In genomic region chr19:45340232-45340898, GRCh38 we compare ENCODE assay signal across 8 cellular contexts. TPM values are rescaled to one million over a fixed set of nuclear protein-coding genes. Genes with fewer than 3 reads are reported as not detected.
A peak's percentile ranks its signal among the peaks of the same experiment; 100 is the strongest.
DNase-seq lines count a peak whose midpoint lies in the region; ATAC-seq and TF ChIP-seq lines count a peak whose summit lies in the region.

Gene KLC3, plus strand, starts transcription at chr19:45340750. Its CDS starts 4,792 bp downstream, at chr19:45345542.

- POLR2A ChIA-PET in Caco-2 (lab: Charles Lee): no interaction called here

- H3K4me3 ChIP-seq in Caco-2 (ENCODE audit: low read depth, low read length) (peak within 1 kb of the TSS; percentile 66), iPS-18a (ENCODE audit: low read length) (peak within 1 kb of the TSS; percentile 56)

- no peak within 1 kb of the TSS for H3K4me3 Mint-ChIP-seq in Caco-2 (ENCODE audit: unreplicated experiment)
- H3K4me3 Mint-ChIP-seq in activated T-helper 1 cell treated with anti-CD3 and anti-CD28 coated beads, Interleukin-12 subunit alpha, Interleukin-12 subunit beta, Interleukin-2, Interleukin-4 antibody, amounts not matched to agents 30 ng/mL and 10 ng/mL and 1 ng/mL, durations not matched to agents 14 hours and 24 hours and 36 hours: peak within 1 kb of the TSS; percentile 54

- no peak for ATAC-seq in GM18867 (IDR thresholded peaks at IDR 0.05; ENCODE audit: unreplicated experiment)
- no peak for ATAC-seq in GM19397 (IDR thresholded peaks at IDR 0.05; ENCODE audit: unreplicated experiment)
- no peak for ATAC-seq in HG02642 (IDR thresholded peaks at IDR 0.05; ENCODE audit: poor library complexity, unreplicated experiment)

- H3K9me3 Mint-ChIP-seq in Caco-2 (ENCODE audit: unreplicated experiment): no peaks in the 10 kb centered on the region
- H3K9me3 Mint-ChIP-seq in activated T-helper 1 cell treated with anti-CD3 and anti-CD28 coated beads, Interleukin-12 subunit alpha, Interleukin-12 subunit beta, Interleukin-2, Interleukin-4 antibody, amounts not matched to agents 30 ng/mL and 10 ng/mL and 1 ng/mL, durations not matched to agents 14 hours and 24 hours and 36 hours: no peaks in the 10 kb centered on the region

- intact Hi-C loops in Caco-2 (cut with micrococcal nuclease; ENCODE audit: unreplicated experiment): no loop called here
- intact Hi-C loops in activated T-helper 1 cell treated with anti-CD3 and anti-CD28 coated beads, Interleukin-12 subunit alpha, Interleukin-12 subunit beta, Interleukin-2, Interleukin-4 antibody, amounts not matched to agents 30 ng/mL and 10 ng/mL and 1 ng/mL, durations not matched to agents 14 hours and 24 hours and 36 hours (cut with micrococcal nuclease): loop anchor here (1.0 kb wide), 1 partner anchor 30 kb away; the partner anchor contains the start of gene ERCC2

- no peak for TF ChIP-seq CTCF in Caco-2 (IDR thresholded peaks at IDR 0.05; ENCODE audit: insufficient read depth in 1 of 2, low read depth in 1 of 2, low read length in 1 of 2, severe bottlenecking in 1 of 2, unreplicated experiment in 1 of 2)

- H3K27me3 ChIP-seq in Caco-2 (replicated peaks; ENCODE audit: control insufficient read depth, insufficient read depth, low read length): no peaks in the 10 kb centered on the region
- peaks cover 32% of the 10 kb centered on the region for H3K27me3 ChIP-seq in iPS-18a (ENCODE audit: control insufficient read depth, insufficient read depth, low read length)

- peaks cover 6% of the 10 kb centered on the region for H3K4me1 Mint-ChIP-seq in Caco-2 (ENCODE audit: low read depth, unreplicated experiment)
- H3K4me1 Mint-ChIP-seq in activated T-helper 1 cell treated with anti-CD3 and anti-CD28 coated beads, Interleukin-12 subunit alpha, Interleukin-12 subunit beta, Interleukin-2, Interleukin-4 antibody, amounts not matched to agents 30 ng/mL and 10 ng/mL and 1 ng/mL, durations not matched to agents 14 hours and 24 hours and 36 hours (ENCODE audit: low read depth): peaks cover 6% of the 10 kb centered on the region

- CTCF ChIA-PET in Caco-2 (lab: Charles Lee): no interaction called here

- H3K27me3 Mint-ChIP-seq in Caco-2 (ENCODE audit: insufficient read depth, unreplicated experiment): no peaks in the 10 kb centered on the region
- H3K27me3 Mint-ChIP-seq in activated T-helper 1 cell treated with anti-CD3 and anti-CD28 coated beads, Interleukin-12 subunit alpha, Interleukin-12 subunit beta, Interleukin-2, Interleukin-4 antibody, amounts not matched to agents 30 ng/mL and 10 ng/mL and 1 ng/mL, durations not matched to agents 14 hours and 24 hours and 36 hours (ENCODE audit: insufficient read depth): peaks cover 10% of the 10 kb centered on the region

- peak; percentile 68 to 84 for DNase-seq in Caco-2
- peak; percentile 63 for DNase-seq in NCI-H2196 (lab: John Stamatoyannopoulos, UW; ENCODE audit: unreplicated experiment)
- peak; percentile 35 for DNase-seq in activated T-helper 1 cell treated with anti-CD3 and anti-CD28 coated beads, Interleukin-12 subunit alpha, Interleukin-12 subunit beta, Interleukin-2, Interleukin-4 antibody, amounts not matched to agents 30 ng/mL and 10 ng/mL and 1 ng/mL, durations not matched to agents 14 hours and 24 hours and 36 hours (ENCODE audit: low spot score)
- peak; percentile 14 for DNase-seq in stimulated activated CD8-positive, alpha-beta memory T cell treated with anti-CD3 and anti-CD28 coated beads, Interleukin-4, amount 100 ng/mL, for 24 hours (ENCODE audit: low read depth)

- no peaks in the 10 kb centered on the region for H3K9me3 ChIP-seq in Caco-2
- no peaks in the 10 kb centered on the region for H3K9me3 ChIP-seq in iPS-18a (ENCODE audit: control insufficient read depth, low read depth, low read length)

- H3K4me1 ChIP-seq in Caco-2: peaks cover 5% of the 10 kb centered on the region; the same call in 1 of the 2 replicates
- H3K4me1 ChIP-seq in iPS-18a (ENCODE audit: control insufficient read depth, low read depth, low read length): no peaks in the 10 kb centered on the region

- H3K27ac Mint-ChIP-seq in Caco-2 (ENCODE audit: unreplicated experiment): no peak within 1 kb of the TSS
- no peak within 1 kb of the TSS for H3K27ac Mint-ChIP-seq in activated T-helper 1 cell treated with anti-CD3 and anti-CD28 coated beads, Interleukin-12 subunit alpha, Interleukin-12 subunit beta, Interleukin-2, Interleukin-4 antibody, amounts not matched to agents 30 ng/mL and 10 ng/mL and 1 ng/mL, durations not matched to agents 14 hours and 24 hours and 36 hours

- H3K27ac ChIP-seq in iPS-18a (ENCODE audit: low read length): no peak within 1 kb of the TSS

- no peaks in the 10 kb centered on the region for H3K36me3 ChIP-seq in Caco-2 (ENCODE audit: control insufficient read depth, insufficient read depth, low read length)
- no peaks in the 10 kb centered on the region for H3K36me3 ChIP-seq in iPS-18a (ENCODE audit: control insufficient read depth, low read depth, low read length)

- no TSS peak for BruUV-seq in Caco-2 (replicated peaks; lab: Mats Ljungman, UMichigan)

- H3K9ac ChIP-seq in iPS-18a (ENCODE audit: low read length): no peak within 1 kb of the TSS

- no peaks in the 10 kb centered on the region for H3K36me3 Mint-ChIP-seq in Caco-2 (ENCODE audit: insufficient read depth, unreplicated experiment)
- H3K36me3 Mint-ChIP-seq in activated T-helper 1 cell treated with anti-CD3 and anti-CD28 coated beads, Interleukin-12 subunit alpha, Interleukin-12 subunit beta, Interleukin-2, Interleukin-4 antibody, amounts not matched to agents 30 ng/mL and 10 ng/mL and 1 ng/mL, durations not matched to agents 14 hours and 24 hours and 36 hours (ENCODE audit: low read depth): no peaks in the 10 kb centered on the region

RNA-seq across cellular contexts. Expression of gene KLC3, which starts in this region (rescaled TPM):
- 7.1 and 10.2 TPM in 2 replicates for total RNA-seq in Caco-2 (2022)
- total RNA-seq in activated T-helper 1 cell treated with anti-CD3 and anti-CD28 coated beads, Interleukin-12 subunit alpha, Interleukin-12 subunit beta, Interleukin-2, Interleukin-4 antibody, amounts not matched to agents 30 ng/mL and 10 ng/mL and 1 ng/mL, durations not matched to agents 14 hours and 24 hours and 36 hours: not detected in 2 replicates

Comparison
In these comparisons a context has a peak if more than half of its experiments do, and no peak if none do; other contexts are left out.
1. Peak in DNase-seq in activated T-helper 1 cell treated with anti-CD3 and anti-CD28 coated beads, Interleukin-12 subunit alpha, Interleukin-12 subunit beta, Interleukin-2, Interleukin-4 antibody, amounts not matched to agents 30 ng/mL and 10 ng/mL and 1 ng/mL, durations not matched to agents 14 hours and 24 hours and 36 hours; RNA of the gene not detected or under 1 TPM.
2. DNase-seq: peak in every context shown above with its lines; median percentile 76 in Caco-2; 63 in NCI-H2196; 35 in activated T-helper 1 cell treated with anti-CD3 and anti-CD28 coated beads, Interleukin-12 subunit alpha, Interleukin-12 subunit beta, Interleukin-2, Interleukin-4 antibody, amounts not matched to agents 30 ng/mL and 10 ng/mL and 1 ng/mL, durations not matched to agents 14 hours and 24 hours and 36 hours; 14 in stimulated activated CD8-positive, alpha-beta memory T cell treated with anti-CD3 and anti-CD28 coated beads, Interleukin-4, amount 100 ng/mL, for 24 hours.